Comparison of ENCODE assay signal across 9 cellular contexts in genomic region chr17:76758570-76758969, GRCh38.
"Had no signal": no experiment of that assay in that cellular context is flagged by ENCODE, and none has a peak within 500 bp of the region (broad histone marks: within the 10 kb centered on the region; RNA-seq: fewer than 3 reads in every experiment).

No MANE protein-coding gene starts in this region.

- FAIRE-seq: HTR-8/SVneo had no signal

- H3K9me3 ChIP-seq: HAP-1 had no signal

- H3K4me3 ChIP-seq: GM23248, HAP-1 had no signal

- H2AFZ ChIP-seq: GM23248 had no signal

- H3K4me2 ChIP-seq: KMS-11 had no signal

- H3K9ac ChIP-seq: GM23248, KMS-11 had no signal

- H3K27ac ChIP-seq: GM23248, KMS-11 had no signal

- ATAC-seq: HCT116 had no signal

- H3K36me3 ChIP-seq: HAP-1 had no signal

- DNase-seq: GM23248, GOT3, H7, IMR-90, KBM-7 had no signal
